1 cellular context compared by ENCODE assay signal in the genomic region with DNA sequence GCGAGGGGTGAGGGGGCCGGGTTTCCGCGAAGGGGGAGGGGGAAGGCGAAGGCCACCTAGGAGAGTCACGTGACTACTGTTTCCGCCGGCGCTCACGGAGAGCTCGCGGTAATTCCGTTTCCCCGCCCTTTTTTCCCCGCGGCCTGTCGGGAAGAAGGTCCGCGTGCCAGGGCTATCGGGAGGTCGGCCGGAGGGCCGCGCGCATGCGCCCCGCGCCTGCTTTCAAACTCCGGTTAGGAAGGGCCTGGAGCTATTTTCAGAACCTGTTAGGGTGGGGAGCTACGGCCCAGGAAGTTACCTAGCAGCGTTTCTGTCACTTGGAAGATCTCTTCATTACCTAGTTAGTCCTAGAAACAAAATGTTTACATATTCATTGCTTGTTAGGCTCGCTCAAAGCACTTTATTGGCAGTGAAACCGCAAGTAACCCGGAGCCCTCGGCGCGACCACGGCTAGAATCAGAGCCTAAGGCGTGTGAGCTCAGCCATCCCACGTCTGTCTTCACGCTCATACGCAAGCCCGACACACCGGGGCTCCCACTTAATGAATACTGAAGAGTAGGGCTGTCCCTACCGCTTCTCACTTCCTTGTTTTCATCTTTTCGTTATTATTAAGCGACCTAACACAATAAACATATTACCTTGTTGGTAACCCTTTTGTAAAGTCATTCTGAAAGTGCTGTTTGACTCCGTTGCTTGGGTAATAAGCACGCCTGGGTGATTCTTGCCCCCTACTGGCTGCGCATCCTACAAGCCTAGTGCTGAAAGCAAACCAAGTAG.
A peak's percentile ranks its signal among the peaks of the same experiment; 100 is the strongest.
TF ChIP-seq lines count a peak whose summit lies in the region.

No MANE protein-coding gene starts in this region.

TF ChIP-seq in IMR-90, 13 proteins besides CTCF, POLR2A, EP300 and RAD21 (continued from another document):
- TF ChIP-seq, protein P1, sequence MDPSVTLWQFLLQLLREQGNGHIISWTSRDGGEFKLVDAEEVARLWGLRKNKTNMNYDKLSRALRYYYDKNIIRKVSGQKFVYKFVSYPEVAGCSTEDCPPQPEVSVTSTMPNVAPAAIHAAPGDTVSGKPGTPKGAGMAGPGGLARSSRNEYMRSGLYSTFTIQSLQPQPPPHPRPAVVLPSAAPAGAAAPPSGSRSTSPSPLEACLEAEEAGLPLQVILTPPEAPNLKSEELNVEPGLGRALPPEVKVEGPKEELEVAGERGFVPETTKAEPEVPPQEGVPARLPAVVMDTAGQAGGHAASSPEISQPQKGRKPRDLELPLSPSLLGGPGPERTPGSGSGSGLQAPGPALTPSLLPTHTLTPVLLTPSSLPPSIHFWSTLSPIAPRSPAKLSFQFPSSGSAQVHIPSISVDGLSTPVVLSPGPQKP (IDR thresholded peaks at IDR 0.05; ENCODE audit: borderline replicate concordance, low read depth, low read length), result no peak
- TF ChIP-seq NFE2L2 (IDR thresholded peaks at IDR 0.05; ENCODE audit: low read depth, low read length) (peak; percentile 88), MAFK (IDR thresholded peaks at IDR 0.05; ENCODE audit: low read depth, low read length) (no peak), MAZ (IDR thresholded peaks at IDR 0.05; ENCODE audit: borderline replicate concordance, low read depth, low read length) (0 out of 2 replicates have a peak, but pooled peaks have one; percentile 43), FOS (IDR thresholded peaks at IDR 0.05; ENCODE audit: low read depth, low read length) (no peak), CEBPB (IDR thresholded peaks at IDR 0.05; ENCODE audit: low read depth, low read length) (peak; percentile 56; the same call in 1 of the 2 replicates), RCOR1 (IDR thresholded peaks at IDR 0.05; ENCODE audit: insufficient replicate concordance, low read length) (no peak), MXI1 (IDR thresholded peaks at IDR 0.05; ENCODE audit: borderline replicate concordance, low read depth, low read length) (peak; percentile 73; the same call in 1 of the 2 replicates), BHLHE40 (IDR thresholded peaks at IDR 0.05; ENCODE audit: low read depth, low read length) (peak; percentile 73), RFX5 (IDR thresholded peaks at IDR 0.05; ENCODE audit: low read depth, low read length) (no peak), CHD1 (IDR thresholded peaks at IDR 0.05; ENCODE audit: low read depth, low read length) (peak; percentile 66; the same call in 1 of the 2 replicates)
- TF ChIP-seq, protein P2, sequence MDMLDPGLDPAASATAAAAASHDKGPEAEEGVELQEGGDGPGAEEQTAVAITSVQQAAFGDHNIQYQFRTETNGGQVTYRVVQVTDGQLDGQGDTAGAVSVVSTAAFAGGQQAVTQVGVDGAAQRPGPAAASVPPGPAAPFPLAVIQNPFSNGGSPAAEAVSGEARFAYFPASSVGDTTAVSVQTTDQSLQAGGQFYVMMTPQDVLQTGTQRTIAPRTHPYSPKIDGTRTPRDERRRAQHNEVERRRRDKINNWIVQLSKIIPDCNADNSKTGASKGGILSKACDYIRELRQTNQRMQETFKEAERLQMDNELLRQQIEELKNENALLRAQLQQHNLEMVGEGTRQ (IDR thresholded peaks at IDR 0.05; ENCODE audit: low read depth, low read length), result peak; percentile 93
